12 cellular contexts compared by ENCODE assay signal in the genomic region with DNA sequence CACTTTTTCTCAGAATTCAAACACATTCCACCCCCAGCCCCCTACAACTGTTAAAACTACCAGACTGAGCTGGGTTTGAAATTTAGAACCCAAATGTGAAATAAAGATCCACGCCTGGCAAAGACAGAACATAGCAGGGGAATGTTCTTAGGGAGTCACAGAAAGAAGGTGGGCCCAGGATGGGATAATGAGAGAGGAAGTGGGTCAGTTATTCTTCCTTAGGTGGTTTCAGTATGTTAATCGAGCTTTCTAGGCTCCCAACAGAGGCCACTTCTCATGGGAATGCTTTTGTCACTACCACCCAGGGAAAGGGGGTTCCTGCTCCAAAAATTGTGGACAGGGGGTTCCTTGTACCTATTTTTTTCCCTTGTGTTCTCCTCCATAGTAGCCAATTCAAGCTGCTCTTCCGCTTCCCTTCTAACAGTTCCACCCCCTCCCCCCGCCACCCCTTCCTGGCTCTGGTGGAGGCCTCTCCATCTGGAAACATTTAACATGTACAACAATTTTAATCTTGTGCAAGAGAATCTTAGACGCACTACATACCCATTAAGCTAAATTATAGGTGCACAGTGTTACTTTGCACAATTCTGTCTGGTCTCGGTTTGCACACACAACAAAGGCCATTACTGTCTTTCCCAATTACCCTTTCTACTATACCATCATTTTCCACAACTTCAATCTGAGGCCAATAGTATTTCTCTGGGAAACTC.
DNase-seq lines count a peak whose midpoint lies in the region; ATAC-seq lines count a peak whose summit lies in the region.
"Had no signal": no experiment of that assay in that cellular context is flagged by ENCODE, and none has a peak within 500 bp of the region (broad histone marks: within the 10 kb centered on the region; RNA-seq: fewer than 3 reads in every experiment).

No MANE protein-coding gene starts in this region.

- H3K27ac ChIP-seq in skeletal muscle tissue (ENCODE audit: low read depth, low read length): peak overlapping the region; percentile 64

- no peak overlapping the region for H3K4me3 ChIP-seq in skeletal muscle tissue (ENCODE audit: low read length in 3 of 3)
- H3K4me3 ChIP-seq: GM12878 had no signal

- no peak for ATAC-seq in GM21737 (IDR thresholded peaks at IDR 0.05; ENCODE audit: unreplicated experiment)
- no peak for ATAC-seq in GM19035 (IDR thresholded peaks at IDR 0.05; ENCODE audit: unreplicated experiment)
- ATAC-seq: activated CD8-positive, alpha-beta T cell treated with anti-CD3 and anti-CD28 coated beads for 36 hours; GM12878; natural killer cell had no signal

- H3K36me3 ChIP-seq in skeletal muscle tissue (ENCODE audit: control insufficient read depth in 3 of 3, insufficient read depth in 3 of 3, low read length in 3 of 3): no peaks in the 10 kb centered on the region

- no peaks in the 10 kb centered on the region for H3K9me3 ChIP-seq in skeletal muscle tissue (ENCODE audit: control insufficient read depth in 3 of 3, low read length in 3 of 3)

- H3K27me3 ChIP-seq in skeletal muscle tissue (ENCODE audit: control insufficient read depth in 3 of 3, insufficient read depth in 3 of 3, low read length in 3 of 3): no peaks in the 10 kb centered on the region

- DNase-seq in GM04503 (ENCODE audit: low read depth): peak; percentile 61
- peak; percentile 45 for DNase-seq in cerebellar cortex (ENCODE audit: low spot score)
- peak; percentile 31 for DNase-seq in iris pigment epithelial cell (ENCODE audit: low read depth)
- no peak for DNase-seq in NCI-H2081 (lab: John Stamatoyannopoulos, UW)
- no peak for DNase-seq in activated CD8-positive, alpha-beta memory T cell treated with anti-CD3 and anti-CD28 coated beads, Interleukin-2, amount 50 U/mL, for 48 hours
- DNase-seq: activated CD8-positive, alpha-beta T cell treated with anti-CD3 and anti-CD28 coated beads for 36 hours; CD4-positive, alpha-beta T cell; natural killer cell had no signal

- H3K4me1 ChIP-seq in skeletal muscle tissue (ENCODE audit: control insufficient read depth in 3 of 3, insufficient read depth in 3 of 3, low read length in 3 of 3): peaks cover 0 to 3% (median 0%) of the 10 kb centered on the region in 3 donors

- no peak overlapping the region for H3K9ac ChIP-seq in skeletal muscle tissue (ENCODE audit: low read depth in 1 of 3, low read length in 3 of 3)

Comparison
In these comparisons a context has a peak if more than half of its experiments do, and no peak if none do; other contexts are left out.
1. DNase-seq: peak in GM04503 (single experiment), cerebellar cortex (single experiment) and iris pigment epithelial cell (single experiment); none in NCI-H2081 (0 of 2) and activated CD8-positive, alpha-beta memory T cell treated with anti-CD3 and anti-CD28 coated beads, Interleukin-2, amount 50 U/mL, for 48 hours (single experiment).